ENCODE assay signal across 8 cellular contexts in genomic region chr17:33520404-33521032, GRCh38.
DNase-seq lines count a peak whose midpoint lies in the region; ATAC-seq and TF ChIP-seq lines count a peak whose summit lies in the region.

No MANE protein-coding gene starts in this region.

- 25% methylated on average over 7 of the region's 7 CpGs for WGBS in esophagus muscularis mucosa

- no peaks in the 10 kb centered on the region for H3K9me3 Mint-ChIP-seq in neural progenitor cell

- H4K20me1 ChIP-seq in MM.1S (ENCODE audit: insufficient read depth, low read length): no peaks in the 10 kb centered on the region
- no peaks in the 10 kb centered on the region for H4K20me1 ChIP-seq in neural progenitor cell (ENCODE audit: low read depth)

- H3K36me3 ChIP-seq in MM.1S (replicated peaks; ENCODE audit: insufficient read depth, low read length): no peaks in the 10 kb centered on the region
- no peaks in the 10 kb centered on the region for H3K36me3 ChIP-seq in esophagus muscularis mucosa
- H3K36me3 ChIP-seq in neural progenitor cell: no peaks in the 10 kb centered on the region
- H3K36me3 ChIP-seq in uterus: no peaks in the 10 kb centered on the region

- H2AFZ ChIP-seq in MM.1S (ENCODE audit: low read length): no peak overlapping the region
- H2AFZ ChIP-seq in neural progenitor cell (replicated peaks): no peak overlapping the region

- H3K9me3 ChIP-seq in MM.1S (replicated peaks; ENCODE audit: insufficient read depth, low read length): no peaks in the 10 kb centered on the region
- no peaks in the 10 kb centered on the region for H3K9me3 ChIP-seq in esophagus muscularis mucosa
- no peaks in the 10 kb centered on the region for H3K9me3 ChIP-seq in neural progenitor cell (ENCODE audit: low read depth)
- no peaks in the 10 kb centered on the region for H3K9me3 ChIP-seq in uterus

- TF ChIP-seq CTCF in MM.1S (IDR thresholded peaks at IDR 0.05; ENCODE audit: low read length) (peak; percentile 77), esophagus muscularis mucosa (IDR thresholded peaks at IDR 0.05) (peak; percentile 53 to 77 (median 70)), neural progenitor cell (IDR thresholded peaks at IDR 0.05) (peak; percentile 83), uterus (IDR thresholded peaks at IDR 0.05) (peak; percentile 43 to 51 (median 44))

- H3K27ac ChIP-seq in MM.1S (ENCODE audit: low read length) (no peak overlapping the region), esophagus muscularis mucosa (replicated peaks in 1 of 4) (no peak overlapping the region), neural progenitor cell (no peak overlapping the region), uterus (no peak overlapping the region)

- TF ChIP-seq EP300 in esophagus muscularis mucosa (IDR thresholded peaks at IDR 0.05): no peak

- H3K4me1 Mint-ChIP-seq in neural progenitor cell: peaks cover 16% of the 10 kb centered on the region

- no peaks in the 10 kb centered on the region for H3K9me2 ChIP-seq in MM.1S (replicated peaks; ENCODE audit: insufficient read depth, low read length)

- no peaks in the 10 kb centered on the region for H3K27me3 ChIP-seq in MM.1S (replicated peaks; ENCODE audit: insufficient read depth, low read length)
- no peaks in the 10 kb centered on the region for H3K27me3 ChIP-seq in esophagus muscularis mucosa
- H3K27me3 ChIP-seq in neural progenitor cell: no peaks in the 10 kb centered on the region
- H3K27me3 ChIP-seq in uterus: no peaks in the 10 kb centered on the region

- H3K4me1 ChIP-seq in MM.1S (ENCODE audit: low read length): no peaks in the 10 kb centered on the region
- H3K4me1 ChIP-seq in esophagus muscularis mucosa: peaks cover 0 to 13% (median 10%) of the 10 kb centered on the region in 4 donors
- H3K4me1 ChIP-seq in neural progenitor cell: no peaks in the 10 kb centered on the region
- H3K4me1 ChIP-seq in uterus: no peaks in the 10 kb centered on the region

- no peaks in the 10 kb centered on the region for H3K79me2 ChIP-seq in MM.1S (ENCODE audit: low read length)
- no peaks in the 10 kb centered on the region for H3K79me2 ChIP-seq in neural progenitor cell (ENCODE audit: low read depth)

- H3K36me3 Mint-ChIP-seq in neural progenitor cell: no peaks in the 10 kb centered on the region

- H3K4me2 ChIP-seq in MM.1S (ENCODE audit: low read depth, low read length) (no peak overlapping the region), neural progenitor cell (no peak overlapping the region)

- no peak overlapping the region for H3K27ac Mint-ChIP-seq in neural progenitor cell

- peak; percentile 9 for DNase-seq in DMS53 (lab: John Stamatoyannopoulos, UW)
- no peak for DNase-seq in DMS53 treated with DMSO at 0.1 percent for 48 hours (lab: John Stamatoyannopoulos, UW; ENCODE audit: unreplicated experiment)
- peak; percentile 34 for DNase-seq in MM.1S
- DNase-seq in activated CD4-positive, alpha-beta T cell treated with anti-CD3 and anti-CD28 coated beads, Interleukin-2, amount 50 U/mL, for 48 hours: peak; percentile 58 to 66
- no peak for DNase-seq in esophagus muscularis mucosa (ENCODE audit: extremely low spot score)
- DNase-seq in neural progenitor cell (ENCODE audit: low spot score): peak; percentile 74
- peak; percentile 34 to 44 for DNase-seq in uterus

- H3K27me3 Mint-ChIP-seq in neural progenitor cell (ENCODE audit: insufficient read depth, low read depth): peaks cover 5% of the 10 kb centered on the region

- H3F3A ChIP-seq in MM.1S (ENCODE audit: insufficient read depth, low read length) (no peaks in the 10 kb centered on the region; the same call in 1 of the 2 replicates), neural progenitor cell (ENCODE audit: low read depth) (no peaks in the 10 kb centered on the region)

- H3K4me3 Mint-ChIP-seq in neural progenitor cell: no peak overlapping the region

- H3K4me3 ChIP-seq in MM.1S (ENCODE audit: low read length): no peak overlapping the region
- H3K4me3 ChIP-seq in esophagus muscularis mucosa: no peak overlapping the region
- no peak overlapping the region for H3K4me3 ChIP-seq in neural progenitor cell
- H3K4me3 ChIP-seq in uterus: no peak overlapping the region

- intact Hi-C loops in esophagus muscularis mucosa (cut with DNase I): loop anchor here (5.0 kb wide), 2 partner anchors 127 to 152 kb away; no protein-coding TSS in a partner anchor
- intact Hi-C loops in uterus (cut with DNase I; ENCODE audit: low total_unique reads): no loop called here

- no peak overlapping the region for H3K9ac ChIP-seq in MM.1S (ENCODE audit: low read length)
- no peak overlapping the region for H3K9ac ChIP-seq in neural progenitor cell

- ATAC-seq in HG03354 (IDR thresholded peaks at IDR 0.05; ENCODE audit: poor library complexity, severe bottlenecking, unreplicated experiment): no peak

- TF ChIP-seq POLR2A in esophagus muscularis mucosa (IDR thresholded peaks at IDR 0.05; ENCODE audit: low read depth) (no peak), uterus (IDR thresholded peaks at IDR 0.05) (no peak)

Comparison
In these comparisons a context has a peak if more than half of its experiments do, and no peak if none do; other contexts are left out.
1. DNase-seq: peak in DMS53 (single experiment), MM.1S (single experiment), activated CD4-positive, alpha-beta T cell treated with anti-CD3 and anti-CD28 coated beads, Interleukin-2, amount 50 U/mL, for 48 hours (2 of 2), neural progenitor cell (single experiment) and uterus (2 of 2); none in DMS53 treated with DMSO at 0.1 percent for 48 hours (single experiment) and esophagus muscularis mucosa (single experiment).
2. Peak in every context shown above with its lines, with median percentiles within 50 percentile points of each other: CTCF ChIP-seq.